23 cellular contexts compared by ENCODE assay signal in genomic region chr4:180084561-180084960, GRCh38.
"Had no signal": no experiment of that assay in that cellular context is flagged by ENCODE, and none has a peak within 500 bp of the region (broad histone marks: within the 10 kb centered on the region; RNA-seq: fewer than 3 reads in every experiment).

No MANE protein-coding gene starts in this region.

- ATAC-seq: activated CD8-positive, alpha-beta memory T cell treated with anti-CD3 and anti-CD28 coated beads, Interleukin-2, amount 10 ng/mL, durations not matched to agents 7 days and 5 days; gastrocnemius medialis; left cardiac atrium; mucosa of descending colon; pancreas; psoas muscle; right cardiac atrium; stimulated activated naive CD8-positive, alpha-beta T cell treated with anti-CD3 and anti-CD28 coated beads, Interleukin-15, Interleukin-2, amounts not matched to agents 100 U/mL and 50 U/mL, for 24 hours had no signal

- DNase-seq: activated CD4-positive, alpha-beta memory T cell treated with anti-CD3 and anti-CD28 coated beads, Interleukin-2, amount 10 ng/mL, durations not matched to agents 7 days and 5 days; activated CD4-positive, alpha-beta T cell treated with anti-CD3 and anti-CD28 coated beads for 48 hours; activated CD8-positive, alpha-beta memory T cell treated with anti-CD3 and anti-CD28 coated beads, Interleukin-2, amount 10 ng/mL, durations not matched to agents 7 days and 5 days; activated effector memory CD4-positive, alpha-beta T cell treated with anti-CD3 and anti-CD28 coated beads, Interleukin-2, amount 50 U/mL, for 16 hours; activated naive CD4-positive, alpha-beta T cell treated with anti-CD3 and anti-CD28 coated beads, Interleukin-2, amount 10 ng/mL, durations not matched to agents 7 days and 5 days; activated T-cell treated with anti-CD3 and anti-CD28 coated beads for 4 hours; anterior cingulate cortex; central memory CD4-positive, alpha-beta T cell; dermis blood vessel endothelial cell; effector memory CD4-positive, alpha-beta T cell; gastrocnemius medialis; head of caudate nucleus; islet precursor cell; left cardiac atrium; mucosa of descending colon; nephron progenitor cell; pancreas; psoas muscle; stimulated activated CD4-positive, alpha-beta T cell treated with anti-CD3 and anti-CD28 coated beads, Interleukin-12 subunit alpha, Interleukin-12 subunit beta, amount 100 ng/mL, for 4 hours; stimulated activated CD4-positive, alpha-beta T cell treated with anti-CD3 and anti-CD28 coated beads, Interleukin-4, amount 100 ng/mL, for 4 hours; stimulated activated naive CD8-positive, alpha-beta T cell treated with anti-CD3 and anti-CD28 coated beads, Interleukin-15, Interleukin-2, amounts not matched to agents 100 U/mL and 50 U/mL, for 24 hours had no signal

- H3K9me3 ChIP-seq: gastrocnemius medialis, mucosa of descending colon, pancreas, psoas muscle, upper lobe of left lung had no signal

- H3K36me3 ChIP-seq: gastrocnemius medialis, pancreas, upper lobe of left lung had no signal

- H3K27me3 ChIP-seq: gastrocnemius medialis, pancreas, upper lobe of left lung had no signal

- H3K27ac ChIP-seq: gastrocnemius medialis, pancreas, psoas muscle, upper lobe of left lung had no signal

- H3K4me3 ChIP-seq: gastrocnemius medialis, mucosa of descending colon, pancreas, psoas muscle, upper lobe of left lung had no signal

- H3K4me1 ChIP-seq: gastrocnemius medialis, psoas muscle, upper lobe of left lung had no signal
